Comparison of ENCODE assay signal across 1 cellular context in genomic region chr1:25388715-25389114, GRCh38. TPM values are rescaled to one million over a fixed set of nuclear protein-coding genes. Genes with fewer than 3 reads are reported as not detected.
"Had no signal": no experiment of that assay in that cellular context is flagged by ENCODE, and none has a peak within 500 bp of the region (broad histone marks: within the 10 kb centered on the region; RNA-seq: fewer than 3 reads in every experiment).

No MANE protein-coding gene starts in this region.

RNA-seq across cellular contexts. Expression of gene RHCE, which starts 31.9 kb away (rescaled TPM):
- total RNA-seq: mesenteric fat pad had no signal
